In genomic region chr9:94726495-94727191, GRCh38 we compare ENCODE assay signal across 8 cellular contexts. TPM values are rescaled to one million over a fixed set of nuclear protein-coding genes. Genes with fewer than 3 reads are reported as not detected.
DNase-seq lines count a peak whose midpoint lies in the region; ATAC-seq, FAIRE-seq and TF ChIP-seq lines count a peak whose summit lies in the region.

Gene AOPEP, plus strand, starts transcription at chr9:94726699. Its CDS starts 33,085 bp downstream, at chr9:94759784.

- WGBS in heart right ventricle, 2 donors: 1% methylated on average over 50 to 52 of the region's 52 CpGs
- 0 to 1% methylated on average over 23 to 52 of the region's 52 CpGs for WGBS in upper lobe of left lung, 2 donors

- ATAC-seq in HG02852 (IDR thresholded peaks at IDR 0.05; ENCODE audit: unreplicated experiment): peak; percentile 93
- ATAC-seq in heart right ventricle: peak; percentile 99 to 100 (median 100)
- ATAC-seq in upper lobe of left lung (ENCODE audit: low FRiP score in 2 of 2): peak; percentile 99 to 100

- peak within 1 kb of the TSS in 9 of 10 donors; percentile 79 to 92 (median 89) for H3K27ac ChIP-seq in heart right ventricle
- peak within 1 kb of the TSS; percentile 85 to 96 (median 89) for H3K27ac ChIP-seq in upper lobe of left lung

- peaks cover 0 to 15% (median 8%) of the 10 kb centered on the region in 9 donors for H3K4me1 ChIP-seq in heart right ventricle
- H3K4me1 ChIP-seq in upper lobe of left lung: peaks cover 0 to 15% (median 9%) of the 10 kb centered on the region in 4 donors

- H3K9me3 ChIP-seq in heart right ventricle: peaks cover 0 to 3% (median 0%) of the 10 kb centered on the region in 11 donors
- H3K9me3 ChIP-seq in upper lobe of left lung: no peaks in the 10 kb centered on the region

- no peaks in the 10 kb centered on the region for H3K36me3 ChIP-seq in heart right ventricle
- no peaks in the 10 kb centered on the region for H3K36me3 ChIP-seq in upper lobe of left lung

- peak; percentile 89 for TF ChIP-seq POLR2A in GM12892 (IDR thresholded peaks at IDR 0.05; ENCODE audit: low read depth, low read length)
- peak in 3 of 4 donors; percentile 71 to 77 (median 75) for TF ChIP-seq POLR2A in upper lobe of left lung (IDR thresholded peaks at IDR 0.05)

- intact Hi-C loops in heart right ventricle (cut with DNase I) (no loop called here), posterior cingulate gyrus (cut with DNase I) (no loop called here)

- FAIRE-seq in GM12892 (lab: Jason Lieb, UNC): peak; percentile 98

- DNase-seq in GM12892 (ENCODE audit: insufficient read length) (peak; percentile 98), NCI-H146 (lab: John Stamatoyannopoulos, UW) (peak; percentile 93), T-helper 1 cell (peak; percentile 98 to 99 (median 98)), amniotic epithelial cell (ENCODE audit: low read depth) (peak; percentile 89), heart right ventricle (peak; percentile 98 to 99), posterior cingulate gyrus (peak; percentile 93 to 100 (median 96)), upper lobe of left lung (peak; percentile 99 to 100)

- H3K27me3 ChIP-seq in heart right ventricle (no peaks in the 10 kb centered on the region), upper lobe of left lung (no peaks in the 10 kb centered on the region)

- peak within 1 kb of the TSS; percentile 69 to 94 (median 86) for H3K4me3 ChIP-seq in heart right ventricle
- H3K4me3 ChIP-seq in upper lobe of left lung: peak within 1 kb of the TSS; percentile 69 to 98 (median 78)

- TF ChIP-seq EP300 in upper lobe of left lung (IDR thresholded peaks at IDR 0.05): peak in 1 of 4 donors; percentile 76

- TF ChIP-seq CTCF in heart right ventricle (IDR thresholded peaks at IDR 0.05) (no peak), upper lobe of left lung (IDR thresholded peaks at IDR 0.05) (peak in 2 of 6 experiments; percentile 9 to 33)

RNA-seq across cellular contexts. Expression of gene AOPEP, which starts in this region (rescaled TPM):
- polyA plus RNA-seq in GM12892 (2012; ENCODE audit: missing spikeins): 4.3 TPM
- total RNA-seq in heart right ventricle: 100 to 1,000 TPM; 133 to 250 (median 161) TPM
- polyA plus RNA-seq in heart right ventricle: 100 to 1,000 TPM; 110 to 192 TPM
- 100 to 1,000 TPM in 3 of 6 donors, 10 to 100 TPM in 3; 55.4 to 410 (median 111) TPM for total RNA-seq in upper lobe of left lung

Comparison
In these comparisons a context has a peak if more than half of its experiments do, and no peak if none do; other contexts are left out.
1. Peak in every context shown above with its lines: DNase-seq, ATAC-seq, H3K4me3 ChIP-seq and H3K27ac ChIP-seq.